In the genomic region with DNA sequence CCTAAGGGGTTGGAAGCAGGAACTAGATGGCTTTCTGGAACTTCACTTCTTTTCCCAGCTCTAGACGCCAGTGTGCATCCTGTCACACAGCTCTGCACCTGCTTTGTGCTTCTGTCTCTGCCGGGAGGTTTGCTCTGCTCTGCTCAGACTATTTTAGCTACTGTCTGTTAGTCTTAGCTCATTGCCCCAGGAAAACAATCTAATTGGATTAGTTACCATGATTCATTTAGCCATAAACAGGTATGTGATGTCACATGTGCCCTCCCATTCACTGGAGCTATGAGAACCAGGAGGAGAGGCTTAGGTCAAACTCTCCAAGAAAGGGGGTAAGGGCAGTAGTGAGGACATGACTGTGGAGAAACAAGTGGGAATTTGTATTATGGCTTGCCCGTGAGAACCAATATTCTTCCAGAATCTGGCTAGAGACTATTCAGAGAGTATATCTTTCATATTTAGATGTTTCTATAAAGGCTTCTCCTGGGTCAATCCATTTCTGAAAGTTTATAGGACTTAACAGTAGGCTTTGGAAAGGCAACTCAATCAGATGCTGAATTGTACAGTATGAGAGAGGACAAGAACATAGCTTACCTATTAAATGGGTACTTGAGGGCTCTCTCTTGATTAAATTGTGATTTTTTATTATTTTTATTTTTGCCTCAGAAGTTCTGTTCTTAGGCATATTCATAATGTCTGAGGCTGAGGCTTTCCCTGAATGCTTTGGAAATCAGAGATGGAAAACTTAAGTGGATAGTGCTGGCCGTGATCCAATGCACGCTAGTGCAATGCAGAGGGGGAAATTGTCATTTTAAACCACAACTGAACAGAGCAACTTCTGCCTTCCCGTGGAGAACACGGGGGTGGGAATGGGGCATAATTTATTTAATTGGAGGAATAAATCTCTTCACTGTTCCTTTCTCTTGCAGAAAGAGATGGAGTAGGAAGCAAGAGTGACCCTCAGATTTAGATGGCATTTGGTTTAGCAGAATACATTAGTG, we compare ENCODE assay signal across 1 cellular context.
TF ChIP-seq lines count a peak whose summit lies in the region.

No MANE protein-coding gene starts in this region.

TF ChIP-seq in H1, 55 proteins besides CTCF, POLR2A, EP300 and RAD21:
- TF ChIP-seq FOSL1 (IDR thresholded peaks at IDR 0.05; ENCODE audit: insufficient read depth, low read depth, low read length) (no peak), CHD1 (IDR thresholded peaks at IDR 0.05; ENCODE audit: low read depth, low read length) (no peak), SP4 (IDR thresholded peaks at IDR 0.05; ENCODE audit: low read length) (no peak), RXRA (IDR thresholded peaks at IDR 0.05; ENCODE audit: insufficient read depth, low read depth, low read length) (no peak), CBX5 (IDR thresholded peaks at IDR 0.05; ENCODE audit: low read depth, low read length) (no peak), SP1 (IDR thresholded peaks at IDR 0.05; ENCODE audit: low read depth, low read length) (no peak), TEAD4 (IDR thresholded peaks at IDR 0.05; ENCODE audit: low read depth, low read length) (no peak), RNF2 (IDR thresholded peaks at IDR 0.05; ENCODE audit: borderline replicate concordance, low read depth, low read length, missing control alignments, poor library complexity, severe bottlenecking) (no peak), MAFK (IDR thresholded peaks at IDR 0.05; ENCODE audit: low read depth, low read length) (no peak), CREB1 (IDR thresholded peaks at IDR 0.05) (no peak), HDAC2 (IDR thresholded peaks at IDR 0.05; ENCODE audit: borderline replicate concordance in 1 of 2, low read depth in 2 of 2, low read length in 2 of 2) (no peak), KDM1A (IDR thresholded peaks at IDR 0.05; ENCODE audit: borderline replicate concordance, low read length) (no peak)
- TF ChIP-seq, protein P1, sequence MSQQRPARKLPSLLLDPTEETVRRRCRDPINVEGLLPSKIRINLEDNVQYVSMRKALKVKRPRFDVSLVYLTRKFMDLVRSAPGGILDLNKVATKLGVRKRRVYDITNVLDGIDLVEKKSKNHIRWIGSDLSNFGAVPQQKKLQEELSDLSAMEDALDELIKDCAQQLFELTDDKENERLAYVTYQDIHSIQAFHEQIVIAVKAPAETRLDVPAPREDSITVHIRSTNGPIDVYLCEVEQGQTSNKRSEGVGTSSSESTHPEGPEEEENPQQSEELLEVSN (IDR thresholded peaks at IDR 0.05) = no peak
TF ChIP-seq in H1: peak in this region for 0.
